ENCODE assay signal across 8 cellular contexts in the genomic region with DNA sequence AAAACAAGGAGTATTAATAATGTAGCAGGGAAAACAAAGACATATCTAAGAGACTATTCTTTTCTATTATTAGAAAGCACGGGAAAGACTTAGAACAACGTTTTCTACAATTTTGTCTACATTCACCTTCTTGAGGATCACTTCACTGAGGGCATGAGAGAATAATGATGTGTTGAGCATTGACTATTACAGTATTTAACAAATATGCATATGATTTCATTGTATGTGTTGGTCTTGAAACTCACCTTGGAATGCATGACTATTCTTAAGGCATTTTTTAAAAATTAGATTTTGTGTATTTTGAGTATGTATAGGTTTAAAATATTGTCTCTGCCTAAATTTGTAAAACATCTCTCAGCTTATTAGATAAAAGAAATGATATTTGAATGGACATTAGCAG. TPM values are rescaled to one million over a fixed set of nuclear protein-coding genes. Genes with fewer than 3 reads are reported as not detected.
DNase-seq lines count a peak whose midpoint lies in the region; ATAC-seq and TF ChIP-seq lines count a peak whose summit lies in the region.

No MANE protein-coding gene starts in this region.

- H3K4me3 Mint-ChIP-seq in activated naive CD8-positive, alpha-beta T cell treated with anti-CD3 and anti-CD28 coated beads for 36 hours, result peak overlapping the region; percentile 76
- H3K4me3 Mint-ChIP-seq in immature natural killer cell, result peak overlapping the region; percentile 65 to 87 (median 80)

- intact Hi-C loops in left ventricle myocardium inferior (cut with micrococcal nuclease), result no loop called here
- intact Hi-C loops in cardiac septum (cut with DNase I), result loop anchor here (10.0 kb wide), 2 partner anchors 204 to 246 kb away; a partner anchor contains a TSS
- intact Hi-C loops in uterus (cut with DNase I; ENCODE audit: low total_unique reads), result no loop called here

- no peaks in the 10 kb centered on the region for H3K36me3 ChIP-seq in left ventricle myocardium inferior
- no peaks in the 10 kb centered on the region for H3K36me3 ChIP-seq in uterus

- ATAC-seq in HG03565 (IDR thresholded peaks at IDR 0.05; ENCODE audit: unreplicated experiment), result no peak

- TF ChIP-seq POLR2A in uterus (IDR thresholded peaks at IDR 0.05), result no peak

- H3K4me1 Mint-ChIP-seq in activated naive CD8-positive, alpha-beta T cell treated with anti-CD3 and anti-CD28 coated beads for 36 hours, result peaks cover 12% of the 10 kb centered on the region
- H3K4me1 Mint-ChIP-seq in immature natural killer cell, result peaks cover 11 to 18% of the 10 kb centered on the region in 2 donors

- no peak overlapping the region for H3K27ac Mint-ChIP-seq in activated naive CD8-positive, alpha-beta T cell treated with anti-CD3 and anti-CD28 coated beads for 36 hours
- H3K27ac Mint-ChIP-seq in immature natural killer cell, result peak overlapping the region in 1 of 6 donors; percentile 54

- DNase-seq in left ventricle myocardium inferior (no peak), cardiac septum (ENCODE audit: low spot score) (no peak), immature natural killer cell (no peak), uterus (no peak), NK-92 (lab: John Stamatoyannopoulos, UW; ENCODE audit: unreplicated experiment) (no peak)
- no peak for DNase-seq in activated naive CD8-positive, alpha-beta T cell treated with anti-CD3 and anti-CD28 coated beads for 36 hours
- DNase-seq in activated CD4-positive, alpha-beta T cell treated with anti-CD3 and anti-CD28 coated beads, Interleukin-2, amount 50 U/mL, for 1 hour, result no peak

- H3K9me3 ChIP-seq in left ventricle myocardium inferior (replicated peaks), result no peaks in the 10 kb centered on the region
- no peaks in the 10 kb centered on the region for H3K9me3 ChIP-seq in uterus

- no peaks in the 10 kb centered on the region for H3K9me3 Mint-ChIP-seq in activated naive CD8-positive, alpha-beta T cell treated with anti-CD3 and anti-CD28 coated beads for 36 hours
- no peaks in the 10 kb centered on the region for H3K9me3 Mint-ChIP-seq in immature natural killer cell

- peaks cover 9% of the 10 kb centered on the region for H3K27me3 Mint-ChIP-seq in activated naive CD8-positive, alpha-beta T cell treated with anti-CD3 and anti-CD28 coated beads for 36 hours
- H3K27me3 Mint-ChIP-seq in immature natural killer cell (ENCODE audit: low read depth in 3 of 3), result peaks cover 2 to 6% (median 4%) of the 10 kb centered on the region in 3 donors

- no peaks in the 10 kb centered on the region for H3K36me3 Mint-ChIP-seq in activated naive CD8-positive, alpha-beta T cell treated with anti-CD3 and anti-CD28 coated beads for 36 hours
- no peaks in the 10 kb centered on the region for H3K36me3 Mint-ChIP-seq in immature natural killer cell

- no peak for TF ChIP-seq CTCF in left ventricle myocardium inferior (IDR thresholded peaks at IDR 0.05; ENCODE audit: borderline replicate concordance)
- no peak for TF ChIP-seq CTCF in uterus (IDR thresholded peaks at IDR 0.05)

- H3K27me3 ChIP-seq in left ventricle myocardium inferior (ENCODE audit: low read depth), result no peaks in the 10 kb centered on the region
- H3K27me3 ChIP-seq in uterus, result no peaks in the 10 kb centered on the region

- H3K27ac ChIP-seq in left ventricle myocardium inferior (replicated peaks), result peak overlapping the region; percentile 87
- H3K27ac ChIP-seq in uterus, result no peak overlapping the region

- H3K4me1 ChIP-seq in left ventricle myocardium inferior, result peaks cover 54% of the 10 kb centered on the region
- no peaks in the 10 kb centered on the region for H3K4me1 ChIP-seq in uterus

- peak overlapping the region; percentile 88 for H3K4me3 ChIP-seq in left ventricle myocardium inferior
- H3K4me3 ChIP-seq in uterus, result peak overlapping the region; percentile 67 to 79

RNA-seq across cellular contexts. Expression of a gene that starts 1.2 kb away (rescaled TPM):
- total RNA-seq in left ventricle myocardium inferior (7.6 TPM), cardiac septum (10.8 TPM), uterus (10 to 100 TPM in 1 of 4 donors, 1 to 10 TPM in 3; 1.8 to 19.1 (median 8.3) TPM)
- 1 to 10 TPM; 2.1 to 3.0 TPM for total RNA-seq in activated naive CD8-positive, alpha-beta T cell treated with anti-CD3 and anti-CD28 coated beads for 36 hours
- 1 to 10 TPM in 1 of 3 donors, under 1 TPM in 2; 0.26 to 4.7 (median 0.91) TPM for polyA plus RNA-seq in immature natural killer cell
